16 cellular contexts compared by ENCODE assay signal in genomic region chr18:59835656-59836379, GRCh38.
DNase-seq lines count a peak whose midpoint lies in the region; ATAC-seq and TF ChIP-seq lines count a peak whose summit lies in the region.
"Had no signal": no experiment of that assay in that cellular context is flagged by ENCODE, and none has a peak within 500 bp of the region (broad histone marks: within the 10 kb centered on the region; RNA-seq: fewer than 3 reads in every experiment).

No MANE protein-coding gene starts in this region.

- peaks cover 1% of the 10 kb centered on the region for H3K27me3 Mint-ChIP-seq in endodermal cell (ENCODE audit: insufficient read depth)

- ATAC-seq in GM21576 (IDR thresholded peaks at IDR 0.05; ENCODE audit: unreplicated experiment) (peak; percentile 55), HG03520 (IDR thresholded peaks at IDR 0.05; ENCODE audit: unreplicated experiment) (peak; percentile 42)
- ATAC-seq: activated CD4-positive, alpha-beta T cell treated with anti-CD3 and anti-CD28 coated beads for 36 hours; K562 had no signal

- peaks cover 10% of the 10 kb centered on the region for H3K4me1 ChIP-seq in endodermal cell (ENCODE audit: control insufficient read depth, insufficient read depth, low read length)
- no peaks in the 10 kb centered on the region for H3K4me1 ChIP-seq in transverse colon

- H3K4me1 Mint-ChIP-seq in endodermal cell, result peaks cover 61% of the 10 kb centered on the region
- H3K4me1 Mint-ChIP-seq: activated naive CD4-positive, alpha-beta T cell treated with anti-CD3 and anti-CD28 coated beads, Interleukin-2, amount 50 U/mL, for 24 hours had no signal

- H3K27ac Mint-ChIP-seq in endodermal cell, result peak overlapping the region; percentile 85
- H3K27ac Mint-ChIP-seq: activated CD4-positive, alpha-beta T cell treated with anti-CD3 and anti-CD28 coated beads for 36 hours; activated naive CD4-positive, alpha-beta T cell treated with anti-CD3 and anti-CD28 coated beads, Interleukin-2, amount 50 U/mL, for 24 hours; stimulated activated naive CD8-positive, alpha-beta T cell treated with anti-CD3 and anti-CD28 coated beads, Interleukin-15, Interleukin-2, amounts not matched to agents 100 ng/mL and 50 ng/mL, for 24 hours had no signal

- H3K9me3 Mint-ChIP-seq in endodermal cell, result no peaks in the 10 kb centered on the region
- H3K9me3 Mint-ChIP-seq: activated naive CD4-positive, alpha-beta T cell treated with anti-CD3 and anti-CD28 coated beads, Interleukin-2, amount 50 U/mL, for 24 hours; naive B cell; stimulated activated naive CD8-positive, alpha-beta T cell treated with anti-CD3 and anti-CD28 coated beads, Interleukin-15, Interleukin-2, amounts not matched to agents 100 ng/mL and 50 ng/mL, for 24 hours had no signal

- H3K36me3 ChIP-seq in endodermal cell (ENCODE audit: control insufficient read depth, insufficient read depth, low read length) (no peaks in the 10 kb centered on the region), transverse colon (no peaks in the 10 kb centered on the region)

- no peak overlapping the region for H3K27ac ChIP-seq in endodermal cell (ENCODE audit: low read depth, low read length)
- no peak overlapping the region for H3K27ac ChIP-seq in coronary artery
- no peak overlapping the region for H3K27ac ChIP-seq in transverse colon
- H3K27ac ChIP-seq: dorsolateral prefrontal cortex had no signal

- H3K27me3 ChIP-seq in endodermal cell (ENCODE audit: control insufficient read depth, insufficient read depth, low read length, poor library complexity, severe bottlenecking) (peaks cover 7% of the 10 kb centered on the region), transverse colon (no peaks in the 10 kb centered on the region)

- no peak overlapping the region for H3K9ac ChIP-seq in endodermal cell (ENCODE audit: extremely low read depth, low read length, poor library complexity, severe bottlenecking)

- no peak for TF ChIP-seq CTCF in endodermal cell (conservative IDR thresholded peaks at IDR 0.05)
- no peak for TF ChIP-seq CTCF in coronary artery (IDR thresholded peaks at IDR 0.05)
- no peak for TF ChIP-seq CTCF in transverse colon (IDR thresholded peaks at IDR 0.05)

- in situ Hi-C loops in transverse colon (cut with MboI; ENCODE audit: low pct_ligation_motif_present in 1 of 4, low pct_unique_long_range_greater_than_20kb in 1 of 4, low sequenced_read_pairs in 3 of 4), result loop anchor here in 3 of 4 donors (10.0 to 25.0 kb wide), 3 partner anchors 151 to 726 kb away; no protein-coding TSS in a partner anchor

- WGBS in endodermal cell (ENCODE audit: insufficient coverage in 1 of 2, insufficient read length in 1 of 2), 2 experiments, result 53 to 61% methylated on average over 3 to 13 of the region's 13 CpGs
- 74 to 77% methylated on average over 4 to 13 of the region's 13 CpGs for WGBS in transverse colon (ENCODE audit: low coverage in 1 of 2), 2 donors

- H3K36me3 Mint-ChIP-seq in endodermal cell (ENCODE audit: low read depth), result no peaks in the 10 kb centered on the region
- H3K36me3 Mint-ChIP-seq: activated naive CD4-positive, alpha-beta T cell treated with anti-CD3 and anti-CD28 coated beads, Interleukin-2, amount 50 U/mL, for 24 hours; naive B cell had no signal

- intact Hi-C loops in transverse colon (cut with DNase I; ENCODE audit: low total_unique reads), result no loop called here

- peak overlapping the region; percentile 13 for H3K4me3 Mint-ChIP-seq in endodermal cell
- H3K4me3 Mint-ChIP-seq: activated CD4-positive, alpha-beta T cell treated with anti-CD3 and anti-CD28 coated beads for 36 hours; activated naive CD4-positive, alpha-beta T cell treated with anti-CD3 and anti-CD28 coated beads, Interleukin-2, amount 50 U/mL, for 24 hours; naive B cell; stimulated activated naive CD8-positive, alpha-beta T cell treated with anti-CD3 and anti-CD28 coated beads, Interleukin-15, Interleukin-2, amounts not matched to agents 100 ng/mL and 50 ng/mL, for 24 hours had no signal

- TF ChIP-seq EP300 in transverse colon (IDR thresholded peaks at IDR 0.05; ENCODE audit: low read depth), result no peak

- no peak for TF ChIP-seq POLR2A in transverse colon (IDR thresholded peaks at IDR 0.05)

- H3K9me3 ChIP-seq in endodermal cell (ENCODE audit: control insufficient read depth, low read length), result no peaks in the 10 kb centered on the region
- H3K9me3 ChIP-seq in transverse colon, result no peaks in the 10 kb centered on the region

- DNase-seq in ELF-1 (ENCODE audit: low read depth, low spot score) (peak; percentile 40), endodermal cell (peak; percentile 78), HPDE6-E6E7 (ENCODE audit: extremely low spot score) (no peak), coronary artery (ENCODE audit: low spot score) (no peak), COLO668 (lab: John Stamatoyannopoulos, UW; ENCODE audit: unreplicated experiment) (no peak), transverse colon (no peak)
- DNase-seq: activated CD4-positive, alpha-beta T cell treated with anti-CD3 and anti-CD28 coated beads for 36 hours; dorsolateral prefrontal cortex; naive B cell; NCI-H2227 treated with DMSO at 0.1 percent for 48 hours; SIG-M5 had no signal

- H3K4me3 ChIP-seq in endodermal cell (ENCODE audit: low read length), result no peak overlapping the region
- no peak overlapping the region for H3K4me3 ChIP-seq in coronary artery
- no peak overlapping the region for H3K4me3 ChIP-seq in transverse colon
- H3K4me3 ChIP-seq: dorsolateral prefrontal cortex, K562 had no signal

Comparison
In these comparisons a context has a peak if more than half of its experiments do, and no peak if none do; other contexts are left out.
1. DNase-seq: peak in ELF-1 (single experiment) and endodermal cell (single experiment); none in HPDE6-E6E7 (single experiment), coronary artery (single experiment), COLO668 (single experiment) and transverse colon (single experiment).